9 cellular contexts compared by ENCODE assay signal in genomic region chr7:72016574-72016973, GRCh38.
"Had no signal": no experiment of that assay in that cellular context is flagged by ENCODE, and none has a peak within 500 bp of the region (broad histone marks: within the 10 kb centered on the region; RNA-seq: fewer than 3 reads in every experiment).

No MANE protein-coding gene starts in this region.

- H3K4me3 ChIP-seq: GM23248, GM23338, HAP-1 had no signal

- H3K9me3 ChIP-seq: HAP-1 had no signal

- H3K36me3 ChIP-seq: HAP-1 had no signal

- H3K4me3 Mint-ChIP-seq: GM23338, H9, HFFc6 had no signal

- H3K9me3 Mint-ChIP-seq: GM23338, H9 had no signal

- H3K4me1 Mint-ChIP-seq: GM23338, H9 had no signal

- H3K4me1 ChIP-seq: HAP-1 had no signal

- H3K27ac ChIP-seq: GM23248 had no signal

- DNase-seq: GM23248, GOT3, H7, H9, HCEC 1CT, HFFc6 had no signal

- ATAC-seq: GM23338, HCT116 had no signal

- H3K27ac Mint-ChIP-seq: GM23338, H9, HFFc6 had no signal
